ENCODE assay signal across 8 cellular contexts in the genomic region with DNA sequence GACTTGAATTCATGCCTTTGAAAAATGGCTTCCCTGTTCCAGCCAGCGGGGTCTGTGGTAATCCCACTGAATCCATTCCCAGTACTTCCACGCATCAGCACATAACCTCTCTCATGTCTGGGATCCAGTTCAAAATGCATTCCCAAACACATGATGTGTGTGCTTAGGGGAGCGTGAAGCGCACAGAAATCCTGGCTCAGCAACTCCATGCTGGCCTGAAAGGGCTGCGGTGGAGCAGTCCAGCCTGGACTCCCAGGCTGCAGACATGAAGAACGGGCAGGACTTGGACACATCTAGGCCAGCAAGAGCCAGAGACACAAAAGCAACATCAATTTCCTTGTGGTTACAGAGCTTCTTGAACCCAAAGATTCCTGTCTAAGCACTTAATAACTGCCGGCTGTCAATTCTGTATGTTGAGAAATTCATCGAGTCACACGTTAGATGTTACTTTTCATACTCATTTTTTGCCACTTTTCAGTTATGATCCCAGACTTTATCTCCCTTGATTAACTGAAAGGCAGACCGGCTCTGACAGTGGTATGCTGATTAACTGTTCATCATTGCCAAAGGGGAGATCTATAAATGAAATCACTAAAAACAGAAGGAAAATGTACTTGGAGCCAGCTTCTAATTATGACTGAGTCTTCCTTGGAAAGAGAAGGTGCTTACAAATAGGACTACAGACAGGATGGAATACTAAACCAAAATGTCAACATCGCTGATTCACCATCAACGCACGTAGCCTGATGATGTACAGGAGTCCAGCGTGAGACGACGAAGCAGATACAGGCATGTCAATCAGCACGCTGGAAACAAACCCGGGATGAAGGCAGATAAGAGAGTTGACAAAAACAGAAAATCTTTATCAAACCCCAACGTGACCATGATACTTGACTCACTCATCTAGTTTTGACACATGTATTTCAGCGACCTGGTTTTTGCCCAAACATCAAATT. TPM values are rescaled to one million over a fixed set of nuclear protein-coding genes. Genes with fewer than 3 reads are reported as not detected.
DNase-seq lines count a peak whose midpoint lies in the region; ATAC-seq, FAIRE-seq and TF ChIP-seq lines count a peak whose summit lies in the region.

No MANE protein-coding gene starts in this region.

- 0 out of 2 replicates have a peak overlapping the region, but pooled peaks have one; percentile 9 for H3K4me3 ChIP-seq in MG63
- H3K4me3 ChIP-seq in kidney (ENCODE audit: low read length in 2 of 2): no peak overlapping the region

- peaks cover 4% of the 10 kb centered on the region for H3K9me3 Mint-ChIP-seq in activated naive CD8-positive, alpha-beta T cell treated with anti-CD3 and anti-CD28 coated beads, Interleukin-2, amount 50 U/mL, for 24 hours
- H3K9me3 Mint-ChIP-seq in stimulated activated effector memory CD8-positive, alpha-beta T cell treated with anti-CD3 and anti-CD28 coated beads, Interleukin-12 subunit alpha, Interleukin-12 subunit beta, amount 100 ng/mL, for 72 hours: no peaks in the 10 kb centered on the region

- DNase-seq in MG63: peak; percentile 91
- DNase-seq in activated naive CD8-positive, alpha-beta T cell treated with anti-CD3 and anti-CD28 coated beads, Interleukin-2, amount 50 U/mL, for 24 hours: peak; percentile 61
- peak; percentile 86 for DNase-seq in kidney
- no peak for DNase-seq in stimulated activated effector memory CD8-positive, alpha-beta T cell treated with anti-CD3 and anti-CD28 coated beads, Interleukin-12 subunit alpha, Interleukin-12 subunit beta, amount 100 ng/mL, for 72 hours (ENCODE audit: low spot score in 2 of 2)
- DNase-seq in GF-D8 (lab: John Stamatoyannopoulos, UW): no peak
- no peak for DNase-seq in central memory CD4-positive, alpha-beta T cell
- DNase-seq in SIG-M5 (lab: John Stamatoyannopoulos, UW): no peak

- peak overlapping the region; percentile 55 to 78 for H3K27ac ChIP-seq in kidney (ENCODE audit: low read depth in 2 of 2, low read length in 2 of 2)

- peak overlapping the region in 1 of 2 donors; percentile 29 for H3K9ac ChIP-seq in kidney (ENCODE audit: low read length in 2 of 2)

- peak overlapping the region; percentile 5 for H3K4me3 Mint-ChIP-seq in activated naive CD8-positive, alpha-beta T cell treated with anti-CD3 and anti-CD28 coated beads, Interleukin-2, amount 50 U/mL, for 24 hours
- H3K4me3 Mint-ChIP-seq in stimulated activated effector memory CD8-positive, alpha-beta T cell treated with anti-CD3 and anti-CD28 coated beads, Interleukin-12 subunit alpha, Interleukin-12 subunit beta, amount 100 ng/mL, for 72 hours: peak overlapping the region; percentile 43

- peaks cover 28 to 37% of the 10 kb centered on the region in 2 donors for H3K4me1 ChIP-seq in kidney (ENCODE audit: control insufficient read depth in 1 of 2, insufficient read depth in 1 of 2, low read depth in 1 of 2, low read length in 2 of 2)

- intact Hi-C loops in kidney (cut with DNase I): loop anchor here (10.0 kb wide), 1 partner anchor 79 kb away; no protein-coding TSS in a partner anchor

- H3K9me3 ChIP-seq in MG63: no peaks in the 10 kb centered on the region
- no peaks in the 10 kb centered on the region for H3K9me3 ChIP-seq in kidney (ENCODE audit: control insufficient read depth in 1 of 2, low read length in 2 of 2)

- H3K36me3 Mint-ChIP-seq in activated naive CD8-positive, alpha-beta T cell treated with anti-CD3 and anti-CD28 coated beads, Interleukin-2, amount 50 U/mL, for 24 hours (ENCODE audit: low read depth): peaks cover 45% of the 10 kb centered on the region
- H3K36me3 Mint-ChIP-seq in stimulated activated effector memory CD8-positive, alpha-beta T cell treated with anti-CD3 and anti-CD28 coated beads, Interleukin-12 subunit alpha, Interleukin-12 subunit beta, amount 100 ng/mL, for 72 hours: peaks cover 6% of the 10 kb centered on the region

- H3K36me3 ChIP-seq in MG63: peaks cover 20% of the 10 kb centered on the region
- no peaks in the 10 kb centered on the region for H3K36me3 ChIP-seq in kidney (ENCODE audit: control insufficient read depth in 1 of 2, insufficient read depth in 2 of 2, low read length in 2 of 2)

- no peak for FAIRE-seq in kidney (lab: Jason Lieb, UNC)

- H3K27me3 Mint-ChIP-seq in activated naive CD8-positive, alpha-beta T cell treated with anti-CD3 and anti-CD28 coated beads, Interleukin-2, amount 50 U/mL, for 24 hours: no peaks in the 10 kb centered on the region

- peak; percentile 90 for ATAC-seq in activated naive CD8-positive, alpha-beta T cell treated with anti-CD3 and anti-CD28 coated beads, Interleukin-2, amount 50 U/mL, for 24 hours
- ATAC-seq in stimulated activated effector memory CD8-positive, alpha-beta T cell treated with anti-CD3 and anti-CD28 coated beads, Interleukin-12 subunit alpha, Interleukin-12 subunit beta, amount 100 ng/mL, for 72 hours: peak; percentile 96
- ATAC-seq in GM18517 (IDR thresholded peaks at IDR 0.05; ENCODE audit: unreplicated experiment): no peak

- no peaks in the 10 kb centered on the region for H3K27me3 ChIP-seq in MG63

- H3K4me1 Mint-ChIP-seq in activated naive CD8-positive, alpha-beta T cell treated with anti-CD3 and anti-CD28 coated beads, Interleukin-2, amount 50 U/mL, for 24 hours: peaks cover 93% of the 10 kb centered on the region
- peaks cover 66% of the 10 kb centered on the region for H3K4me1 Mint-ChIP-seq in stimulated activated effector memory CD8-positive, alpha-beta T cell treated with anti-CD3 and anti-CD28 coated beads, Interleukin-12 subunit alpha, Interleukin-12 subunit beta, amount 100 ng/mL, for 72 hours

- peak overlapping the region; percentile 92 for H3K27ac Mint-ChIP-seq in activated naive CD8-positive, alpha-beta T cell treated with anti-CD3 and anti-CD28 coated beads, Interleukin-2, amount 50 U/mL, for 24 hours
- H3K27ac Mint-ChIP-seq in stimulated activated effector memory CD8-positive, alpha-beta T cell treated with anti-CD3 and anti-CD28 coated beads, Interleukin-12 subunit alpha, Interleukin-12 subunit beta, amount 100 ng/mL, for 72 hours: peak overlapping the region; percentile 67

- no peak for TF ChIP-seq CTCF in kidney (IDR thresholded peaks at IDR 0.05; ENCODE audit: borderline replicate concordance, extremely low read depth, insufficient read depth)

RNA-seq across cellular contexts. Expression of gene NSMCE1, which starts 23.0 kb away (rescaled TPM):
- total RNA-seq in MG63 (2014; rRNA removed; shearing (Covaris generic); ENCODE audit: low replicate concordance): 51.7 and 66.6 TPM in 2 replicates
- 72.1 TPM for total RNA-seq in kidney
- 145 TPM for polyA plus RNA-seq in kidney (ENCODE audit: insufficient read depth, low read depth, low replicate concordance)

RNA-seq across cellular contexts. Expression of gene KDM8, which starts 42.2 kb away (rescaled TPM):
- 4.4 and 10.2 TPM in 2 replicates for total RNA-seq in MG63 (2014; rRNA removed; shearing (Covaris generic); ENCODE audit: low replicate concordance)
- 8.5 TPM for total RNA-seq in kidney
- 6.3 TPM for polyA plus RNA-seq in kidney (ENCODE audit: insufficient read depth, low read depth, low replicate concordance)

Comparison
In these comparisons a context has a peak if more than half of its experiments do, and no peak if none do; other contexts are left out.
1. DNase-seq: peak in MG63 (single experiment), activated naive CD8-positive, alpha-beta T cell treated with anti-CD3 and anti-CD28 coated beads, Interleukin-2, amount 50 U/mL, for 24 hours (single experiment) and kidney (single experiment); none in stimulated activated effector memory CD8-positive, alpha-beta T cell treated with anti-CD3 and anti-CD28 coated beads, Interleukin-12 subunit alpha, Interleukin-12 subunit beta, amount 100 ng/mL, for 72 hours (0 of 2), GF-D8 (single experiment), central memory CD4-positive, alpha-beta T cell (single experiment) and SIG-M5 (single experiment).